In genomic region chr17:49968380-49969133, GRCh38 we compare ENCODE assay signal across 1 cellular context.
A peak's percentile ranks its signal among the peaks of the same experiment; 100 is the strongest.
TF ChIP-seq lines count a peak whose summit lies in the region.

No MANE protein-coding gene starts in this region.

TF ChIP-seq in HepG2, 621 proteins besides CTCF, POLR2A, EP300 and RAD21 (continued from another document and continues in another):
- peak; percentile 46; the same call in 1 of the 2 replicates for TF ChIP-seq ZNF800 (CRISPR knock-in tag; IDR thresholded peaks at IDR 0.05)
- TF ChIP-seq CCDC6 (CRISPR knock-in tag; IDR thresholded peaks at IDR 0.05) = no peak
- no peak for TF ChIP-seq TBX3 (IDR thresholded peaks at IDR 0.05; ENCODE audit: borderline replicate concordance)
- TF ChIP-seq GATAD2A (CRISPR knock-in tag; IDR thresholded peaks at IDR 0.05) = no peak
- no peak for TF ChIP-seq SOX6 (IDR thresholded peaks at IDR 0.05)
- TF ChIP-seq SOX6 (CRISPR knock-in tag; IDR thresholded peaks at IDR 0.05) = peak; percentile 41; the same call in 1 of the 2 replicates
- TF ChIP-seq ZNF24 (IDR thresholded peaks at IDR 0.05) = no peak
- no peak for TF ChIP-seq ZUFSP (CRISPR knock-in tag; IDR thresholded peaks at IDR 0.05; ENCODE audit: borderline replicate concordance)
- TF ChIP-seq ZNF878 (CRISPR knock-in tag; IDR thresholded peaks at IDR 0.05) = no peak
- no peak; the same call in 1 of the 2 replicates for TF ChIP-seq PAXIP1 (CRISPR knock-in tag; conservative IDR thresholded peaks at IDR 0.05)
- no peak for TF ChIP-seq GLMP (CRISPR knock-in tag; IDR thresholded peaks at IDR 0.05; ENCODE audit: borderline replicate concordance)
- TF ChIP-seq YY1 (IDR thresholded peaks at IDR 0.05; ENCODE audit: insufficient read depth, insufficient replicate concordance, low read depth, low read length) = peak; percentile 58
- TF ChIP-seq ZSCAN12 (CRISPR knock-in tag; IDR thresholded peaks at IDR 0.05) = no peak
- TF ChIP-seq ZC3H4 (CRISPR knock-in tag; IDR thresholded peaks at IDR 0.05; ENCODE audit: borderline replicate concordance) = no peak
- TF ChIP-seq MBNL3 (CRISPR knock-in tag; conservative IDR thresholded peaks at IDR 0.05) = no peak
- TF ChIP-seq ZNF710 (CRISPR knock-in tag; IDR thresholded peaks at IDR 0.05; ENCODE audit: borderline replicate concordance) = no peak
- TF ChIP-seq RORA (CRISPR knock-in tag; IDR thresholded peaks at IDR 0.05) = no peak
- no peak for TF ChIP-seq DZIP1 (CRISPR knock-in tag; IDR thresholded peaks at IDR 0.05)
- TF ChIP-seq RBM39 (IDR thresholded peaks at IDR 0.05; ENCODE audit: low read depth, low read length, poor library complexity, severe bottlenecking) = peak; percentile 87
- TF ChIP-seq ZNF207 (IDR thresholded peaks at IDR 0.05; ENCODE audit: borderline replicate concordance) = no peak
- no peak for TF ChIP-seq KAT7 (CRISPR knock-in tag; IDR thresholded peaks at IDR 0.05; ENCODE audit: borderline replicate concordance)
- no peak for TF ChIP-seq SMC3 (IDR thresholded peaks at IDR 0.05; ENCODE audit: low read length)
- no peak for TF ChIP-seq TP53 (CRISPR knock-in tag; conservative IDR thresholded peaks at IDR 0.05)
- no peak; the same call in 1 of the 2 replicates for TF ChIP-seq ARNT2 (CRISPR knock-in tag; IDR thresholded peaks at IDR 0.05; ENCODE audit: low read depth)
- no peak for TF ChIP-seq PRDM10 (CRISPR knock-in tag; IDR thresholded peaks at IDR 0.05; ENCODE audit: low read depth)
- no peak for TF ChIP-seq PRDM4 (CRISPR knock-in tag; IDR thresholded peaks at IDR 0.05; ENCODE audit: borderline replicate concordance)
- no peak for TF ChIP-seq SMAD9 (CRISPR knock-in tag; IDR thresholded peaks at IDR 0.05)
- no peak for TF ChIP-seq TCF7L2 (IDR thresholded peaks at IDR 0.05; ENCODE audit: low read depth, low read length)
- TF ChIP-seq HIVEP1 (CRISPR knock-in tag; IDR thresholded peaks at IDR 0.05) = 0 out of 2 replicates have a peak, but pooled peaks have one; percentile 19
- no peak for TF ChIP-seq ZKSCAN1 (IDR thresholded peaks at IDR 0.05; ENCODE audit: low read length)
- TF ChIP-seq CEBPZ (IDR thresholded peaks at IDR 0.05; ENCODE audit: low read length) = no peak
- peak; percentile 83 for TF ChIP-seq JUND (CRISPR knock-in tag; IDR thresholded peaks at IDR 0.05)
- TF ChIP-seq ZNF746 (CRISPR knock-in tag; IDR thresholded peaks at IDR 0.05) = no peak
- no peak for TF ChIP-seq HMG20B (CRISPR knock-in tag; conservative IDR thresholded peaks at IDR 0.05)
